Comparison of ENCODE assay signal across 16 cellular contexts in the genomic region with DNA sequence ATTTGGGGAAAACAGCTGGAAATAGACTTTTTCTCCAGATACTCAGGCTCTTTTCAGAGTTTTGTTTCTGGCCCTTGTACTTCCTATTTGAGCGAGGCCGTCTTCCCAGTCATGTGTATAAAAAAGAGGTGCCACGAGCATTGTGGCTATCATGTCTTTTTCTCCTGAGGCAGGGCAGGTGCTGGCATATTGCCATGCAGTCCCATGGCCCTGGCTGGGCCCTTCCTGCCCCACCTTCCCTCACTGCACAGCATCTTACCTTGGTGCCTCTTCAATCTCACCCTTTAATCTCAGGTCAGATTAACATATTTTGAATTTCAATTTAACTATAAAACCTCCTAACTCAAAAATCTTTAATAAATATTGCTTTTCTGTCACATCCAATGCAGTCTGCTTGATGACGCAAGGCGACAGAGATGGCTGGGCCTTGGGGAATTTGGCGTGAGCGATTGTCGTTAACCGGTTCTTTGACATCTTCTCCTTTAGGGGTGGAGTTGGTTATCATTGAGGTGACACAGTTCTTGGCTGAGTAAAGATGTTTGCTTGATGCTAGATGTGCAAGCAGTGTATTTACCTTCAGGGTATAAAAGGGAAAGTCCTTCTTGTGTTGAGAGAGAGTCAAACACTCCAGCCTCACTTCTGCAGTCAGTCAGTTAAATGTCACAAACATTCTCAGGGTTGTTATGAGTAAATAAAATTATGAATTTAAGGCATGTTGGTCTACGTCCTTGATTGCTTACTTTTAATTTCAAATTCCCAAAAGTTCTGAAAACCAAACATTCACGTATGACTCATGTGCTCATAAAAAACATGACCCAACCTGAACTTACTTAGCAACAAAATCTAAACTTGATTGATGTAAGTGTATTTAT.
DNase-seq lines count a peak whose midpoint lies in the region; ATAC-seq, FAIRE-seq and TF ChIP-seq lines count a peak whose summit lies in the region.
"Had no signal": no experiment of that assay in that cellular context is flagged by ENCODE, and none has a peak within 500 bp of the region (broad histone marks: within the 10 kb centered on the region; RNA-seq: fewer than 3 reads in every experiment).

No MANE protein-coding gene starts in this region.

- H3K36me3 ChIP-seq in Panc1 (ENCODE audit: control insufficient read depth, insufficient read depth, low read length) (no peaks in the 10 kb centered on the region), esophagus squamous epithelium (no peaks in the 10 kb centered on the region), thyroid gland (no peaks in the 10 kb centered on the region), ascending aorta (no peaks in the 10 kb centered on the region)
- H3K36me3 ChIP-seq: left ventricle myocardium inferior, stomach had no signal

- in situ Hi-C loops in Panc1 (cut with HindIII; ENCODE audit: low pct_unique_long_range_greater_than_20kb, low sequenced_read_pairs) = no loop called here

- DNase-seq in ELR (ENCODE audit: low read depth) (peak; percentile 30), Panc1 (ENCODE audit: low read depth, low spot score) (no peak), esophagus squamous epithelium (lab: John Stamatoyannopoulos, UW) (no peak), retina (peak; percentile 30), GM19239 (ENCODE audit: insufficient read length, low spot score) (no peak), thyroid gland (no peak), ascending aorta (ENCODE audit: low spot score in 2 of 2) (no peak)
- DNase-seq: activated CD4-positive, alpha-beta T cell treated with anti-CD3 and anti-CD28 coated beads, Interleukin-2, amount 50 U/mL, for 1 hour; endodermal cell; left ventricle myocardium inferior; NCI-H1092; NCI-H524; stomach had no signal

- ATAC-seq in Panc1 (peak; percentile 78), HG02981 (IDR thresholded peaks at IDR 0.05; ENCODE audit: unreplicated experiment) (no peak)

- CTCF ChIA-PET in Panc1 (lab: Charles Lee) = no interaction called here

- H3K27ac ChIP-seq in Panc1 (ENCODE audit: low read length) = peak overlapping the region; percentile 23; the same call in 1 of the 2 replicates
- H3K27ac ChIP-seq in esophagus squamous epithelium = peak overlapping the region; percentile 42 to 81 (median 69)
- no peak overlapping the region for H3K27ac ChIP-seq in thyroid gland
- H3K27ac ChIP-seq in ascending aorta = peak overlapping the region in 1 of 2 donors; percentile 44
- H3K27ac ChIP-seq: hepatocyte, left ventricle myocardium inferior had no signal

- intact Hi-C loops in Panc1 (cut with micrococcal nuclease; ENCODE audit: unreplicated experiment) (no loop called here), esophagus squamous epithelium (cut with DNase I) (no loop called here), thyroid gland (cut with DNase I) (no loop called here), ascending aorta (cut with DNase I) (loop anchor here (2.0 to 5.0 kb wide), 2 partner anchors 40 to 868 kb away; a partner anchor contains a TSS)

- no peak overlapping the region for H3K4me3 ChIP-seq in Panc1 (ENCODE audit: low read depth in 2 of 2, low read length in 2 of 2)
- no peak overlapping the region for H3K4me3 ChIP-seq in esophagus squamous epithelium
- H3K4me3 ChIP-seq in thyroid gland (replicated peaks in 1 of 3) = no peak overlapping the region
- H3K4me3 ChIP-seq in ascending aorta = no peak overlapping the region
- H3K4me3 ChIP-seq: hepatocyte, left ventricle myocardium inferior, skin epidermis, stomach had no signal

- TF ChIP-seq CTCF in Panc1 (IDR thresholded peaks at IDR 0.05) (no peak), esophagus squamous epithelium (IDR thresholded peaks at IDR 0.05) (no peak), thyroid gland (IDR thresholded peaks at IDR 0.05) (no peak), ascending aorta (IDR thresholded peaks at IDR 0.05) (no peak)

- H3K27me3 ChIP-seq in Panc1 (ENCODE audit: control insufficient read depth, insufficient read depth, low read length) = no peaks in the 10 kb centered on the region
- no peaks in the 10 kb centered on the region for H3K27me3 ChIP-seq in esophagus squamous epithelium
- H3K27me3 ChIP-seq in thyroid gland = no peaks in the 10 kb centered on the region
- no peaks in the 10 kb centered on the region for H3K27me3 ChIP-seq in ascending aorta
- H3K27me3 ChIP-seq: hepatocyte, stomach had no signal

- no peak for FAIRE-seq in GM19239 (lab: Jason Lieb, UNC)

- BruUV-seq in Panc1 (replicated peaks; lab: Mats Ljungman, UMichigan) = no TSS peak

- no peak for TF ChIP-seq POLR2A in esophagus squamous epithelium (IDR thresholded peaks at IDR 0.05)
- no peak for TF ChIP-seq POLR2A in thyroid gland (IDR thresholded peaks at IDR 0.05)

- 35 to 46% methylated on average over 11 of the region's 11 CpGs for WGBS in esophagus squamous epithelium, 2 donors
- 87 to 91% methylated on average over 11 of the region's 11 CpGs for WGBS in thyroid gland, 2 donors

- H3K9me3 ChIP-seq in Panc1 (ENCODE audit: control insufficient read depth, insufficient read depth, low read depth, low read length) (no peaks in the 10 kb centered on the region), esophagus squamous epithelium (no peaks in the 10 kb centered on the region), thyroid gland (no peaks in the 10 kb centered on the region), ascending aorta (no peaks in the 10 kb centered on the region)
- H3K9me3 ChIP-seq: left ventricle myocardium inferior, stomach had no signal

- peaks cover 25% of the 10 kb centered on the region for H3K4me1 ChIP-seq in Panc1 (ENCODE audit: control insufficient read depth, insufficient read depth, low read length)
- H3K4me1 ChIP-seq in esophagus squamous epithelium = peaks cover 11 to 43% (median 27%) of the 10 kb centered on the region in 3 donors
- peaks cover 0 to 4% of the 10 kb centered on the region in 2 donors for H3K4me1 ChIP-seq in thyroid gland
- H3K4me1 ChIP-seq in ascending aorta = peaks cover 3 to 11% of the 10 kb centered on the region in 2 donors

- POLR2A ChIA-PET in Panc1 (lab: Charles Lee) = no interaction called here

Comparison
In these comparisons a context has a peak if more than half of its experiments do, and no peak if none do; other contexts are left out.
1. DNase-seq: peak in ELR (single experiment) and retina (single experiment); none in Panc1 (single experiment), esophagus squamous epithelium (single experiment), GM19239 (single experiment), thyroid gland (0 of 2) and ascending aorta (0 of 2).
2. H3K27ac ChIP-seq: peak in Panc1 (single experiment) and esophagus squamous epithelium (4 of 4); none in thyroid gland (0 of 3).